ENCODE assay signal across 1 cellular context in genomic region chr19:36605101-36605838, GRCh38.
TF ChIP-seq lines count a peak whose summit lies in the region.

TSS of gene ZNF382 (plus strand) at chr19:36605313. CDS start at chr19:36609915, 4,602 bp downstream.

TF ChIP-seq in HEK293, 187 proteins besides CTCF, POLR2A, EP300 and RAD21 (continued from another document and continues in another):
- TF ChIP-seq ZNF223 (tag by site-specific recombination; IDR thresholded peaks at IDR 0.05) = 0 out of 2 replicates have a peak, but pooled peaks have one; percentile 72
- peak; percentile 96 for TF ChIP-seq ZNF76 (tag by site-specific recombination; IDR thresholded peaks at IDR 0.05; ENCODE audit: borderline replicate concordance, low read depth)
- TF ChIP-seq, protein P1, sequence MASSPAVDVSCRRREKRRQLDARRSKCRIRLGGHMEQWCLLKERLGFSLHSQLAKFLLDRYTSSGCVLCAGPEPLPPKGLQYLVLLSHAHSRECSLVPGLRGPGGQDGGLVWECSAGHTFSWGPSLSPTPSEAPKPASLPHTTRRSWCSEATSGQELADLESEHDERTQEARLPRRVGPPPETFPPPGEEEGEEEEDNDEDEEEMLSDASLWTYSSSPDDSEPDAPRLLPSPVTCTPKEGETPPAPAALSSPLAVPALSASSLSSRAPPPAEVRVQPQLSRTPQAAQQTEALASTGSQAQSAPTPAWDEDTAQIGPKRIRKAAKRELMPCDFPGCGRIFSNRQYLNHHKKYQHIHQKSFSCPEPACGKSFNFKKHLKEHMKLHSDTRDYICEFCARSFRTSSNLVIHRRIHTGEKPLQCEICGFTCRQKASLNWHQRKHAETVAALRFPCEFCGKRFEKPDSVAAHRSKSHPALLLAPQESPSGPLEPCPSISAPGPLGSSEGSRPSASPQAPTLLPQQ (tag by site-specific recombination; IDR thresholded peaks at IDR 0.05) = peak; percentile 70
- peak; percentile 66 for TF ChIP-seq IKZF3 (tag by site-specific recombination; IDR thresholded peaks at IDR 0.05)
- TF ChIP-seq ZFP69B (tag by site-specific recombination; IDR thresholded peaks at IDR 0.05) = peak; percentile 67; the same call in 1 of the 2 replicates
- no peak for TF ChIP-seq ZSCAN16 (tag by site-specific recombination; IDR thresholded peaks at IDR 0.05)
- peak; percentile 83; the same call in 1 of the 2 replicates for TF ChIP-seq ZIC2 (tag by site-specific recombination; IDR thresholded peaks at IDR 0.05)
- TF ChIP-seq ZNF140 (tag by site-specific recombination; IDR thresholded peaks at IDR 0.05) = no peak
- TF ChIP-seq ZNF501 (tag by site-specific recombination; IDR thresholded peaks at IDR 0.05) = peak; percentile 96
- no peak for TF ChIP-seq ZNF350 (tag by site-specific recombination; IDR thresholded peaks at IDR 0.05)
- TF ChIP-seq ZBTB20 (tag by site-specific recombination; IDR thresholded peaks at IDR 0.05) = peak; percentile 45
- TF ChIP-seq, protein P2, sequence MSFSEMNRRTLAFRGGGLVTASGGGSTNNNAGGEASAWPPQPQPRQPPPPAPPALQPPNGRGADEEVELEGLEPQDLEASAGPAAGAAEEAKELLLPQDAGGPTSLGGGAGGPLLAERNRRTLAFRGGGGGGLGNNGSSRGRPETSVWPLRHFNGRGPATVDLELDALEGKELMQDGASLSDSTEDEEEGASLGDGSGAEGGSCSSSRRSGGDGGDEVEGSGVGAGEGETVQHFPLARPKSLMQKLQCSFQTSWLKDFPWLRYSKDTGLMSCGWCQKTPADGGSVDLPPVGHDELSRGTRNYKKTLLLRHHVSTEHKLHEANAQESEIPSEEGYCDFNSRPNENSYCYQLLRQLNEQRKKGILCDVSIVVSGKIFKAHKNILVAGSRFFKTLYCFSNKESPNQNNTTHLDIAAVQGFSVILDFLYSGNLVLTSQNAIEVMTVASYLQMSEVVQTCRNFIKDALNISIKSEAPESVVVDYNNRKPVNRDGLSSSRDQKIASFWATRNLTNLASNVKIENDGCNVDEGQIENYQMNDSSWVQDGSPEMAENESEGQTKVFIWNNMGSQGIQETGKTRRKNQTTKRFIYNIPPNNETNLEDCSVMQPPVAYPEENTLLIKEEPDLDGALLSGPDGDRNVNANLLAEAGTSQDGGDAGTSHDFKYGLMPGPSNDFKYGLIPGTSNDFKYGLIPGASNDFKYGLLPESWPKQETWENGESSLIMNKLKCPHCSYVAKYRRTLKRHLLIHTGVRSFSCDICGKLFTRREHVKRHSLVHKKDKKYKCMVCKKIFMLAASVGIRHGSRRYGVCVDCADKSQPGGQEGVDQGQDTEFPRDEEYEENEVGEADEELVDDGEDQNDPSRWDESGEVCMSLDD (tag by site-specific recombination; IDR thresholded peaks at IDR 0.05) = peak; percentile 85
- peak; percentile 6; the same call in 1 of the 2 replicates for TF ChIP-seq OSR2 (tag by site-specific recombination; IDR thresholded peaks at IDR 0.05)
- no peak for TF ChIP-seq SP3 (tag by site-specific recombination; IDR thresholded peaks at IDR 0.05)
- TF ChIP-seq ZNF221 (tag by site-specific recombination; IDR thresholded peaks at IDR 0.05; ENCODE audit: borderline replicate concordance) = 0 out of 2 replicates have a peak, but pooled peaks have one; percentile 76
- no peak for TF ChIP-seq ZNF174 (tag by site-specific recombination; IDR thresholded peaks at IDR 0.05)
- no peak for TF ChIP-seq ZNF10 (tag by site-specific recombination; IDR thresholded peaks at IDR 0.05)
- peak; percentile 91 for TF ChIP-seq ZEB2 (tag by site-specific recombination; IDR thresholded peaks at IDR 0.05)
- TF ChIP-seq ZNF354C (tag by site-specific recombination; IDR thresholded peaks at IDR 0.05; ENCODE audit: borderline replicate concordance, low read depth) = no peak
- TF ChIP-seq EGR2 (tag by site-specific recombination; IDR thresholded peaks at IDR 0.05; ENCODE audit: low read depth) = peak; percentile 79
- TF ChIP-seq ZNF175 (tag by site-specific recombination; IDR thresholded peaks at IDR 0.05) = no peak
- no peak for TF ChIP-seq HOXA7 (CRISPR knock-in tag; IDR thresholded peaks at IDR 0.05; ENCODE audit: borderline replicate concordance)
- peak; percentile 57; the same call in 1 of the 2 replicates for TF ChIP-seq SP7 (tag by site-specific recombination; IDR thresholded peaks at IDR 0.05)
- TF ChIP-seq ZNF133 (tag by site-specific recombination; IDR thresholded peaks at IDR 0.05) = 0 out of 2 replicates have a peak, but pooled peaks have one; percentile 61
- 0 out of 2 replicates have a peak, but pooled peaks have one; percentile 67 for TF ChIP-seq ZNF24 (tag by site-specific recombination; IDR thresholded peaks at IDR 0.05)
- 0 out of 2 replicates have a peak, but pooled peaks have one; percentile 8 for TF ChIP-seq ZNF394 (tag by site-specific recombination; IDR thresholded peaks at IDR 0.05; ENCODE audit: borderline replicate concordance)
- TF ChIP-seq, protein P3, sequence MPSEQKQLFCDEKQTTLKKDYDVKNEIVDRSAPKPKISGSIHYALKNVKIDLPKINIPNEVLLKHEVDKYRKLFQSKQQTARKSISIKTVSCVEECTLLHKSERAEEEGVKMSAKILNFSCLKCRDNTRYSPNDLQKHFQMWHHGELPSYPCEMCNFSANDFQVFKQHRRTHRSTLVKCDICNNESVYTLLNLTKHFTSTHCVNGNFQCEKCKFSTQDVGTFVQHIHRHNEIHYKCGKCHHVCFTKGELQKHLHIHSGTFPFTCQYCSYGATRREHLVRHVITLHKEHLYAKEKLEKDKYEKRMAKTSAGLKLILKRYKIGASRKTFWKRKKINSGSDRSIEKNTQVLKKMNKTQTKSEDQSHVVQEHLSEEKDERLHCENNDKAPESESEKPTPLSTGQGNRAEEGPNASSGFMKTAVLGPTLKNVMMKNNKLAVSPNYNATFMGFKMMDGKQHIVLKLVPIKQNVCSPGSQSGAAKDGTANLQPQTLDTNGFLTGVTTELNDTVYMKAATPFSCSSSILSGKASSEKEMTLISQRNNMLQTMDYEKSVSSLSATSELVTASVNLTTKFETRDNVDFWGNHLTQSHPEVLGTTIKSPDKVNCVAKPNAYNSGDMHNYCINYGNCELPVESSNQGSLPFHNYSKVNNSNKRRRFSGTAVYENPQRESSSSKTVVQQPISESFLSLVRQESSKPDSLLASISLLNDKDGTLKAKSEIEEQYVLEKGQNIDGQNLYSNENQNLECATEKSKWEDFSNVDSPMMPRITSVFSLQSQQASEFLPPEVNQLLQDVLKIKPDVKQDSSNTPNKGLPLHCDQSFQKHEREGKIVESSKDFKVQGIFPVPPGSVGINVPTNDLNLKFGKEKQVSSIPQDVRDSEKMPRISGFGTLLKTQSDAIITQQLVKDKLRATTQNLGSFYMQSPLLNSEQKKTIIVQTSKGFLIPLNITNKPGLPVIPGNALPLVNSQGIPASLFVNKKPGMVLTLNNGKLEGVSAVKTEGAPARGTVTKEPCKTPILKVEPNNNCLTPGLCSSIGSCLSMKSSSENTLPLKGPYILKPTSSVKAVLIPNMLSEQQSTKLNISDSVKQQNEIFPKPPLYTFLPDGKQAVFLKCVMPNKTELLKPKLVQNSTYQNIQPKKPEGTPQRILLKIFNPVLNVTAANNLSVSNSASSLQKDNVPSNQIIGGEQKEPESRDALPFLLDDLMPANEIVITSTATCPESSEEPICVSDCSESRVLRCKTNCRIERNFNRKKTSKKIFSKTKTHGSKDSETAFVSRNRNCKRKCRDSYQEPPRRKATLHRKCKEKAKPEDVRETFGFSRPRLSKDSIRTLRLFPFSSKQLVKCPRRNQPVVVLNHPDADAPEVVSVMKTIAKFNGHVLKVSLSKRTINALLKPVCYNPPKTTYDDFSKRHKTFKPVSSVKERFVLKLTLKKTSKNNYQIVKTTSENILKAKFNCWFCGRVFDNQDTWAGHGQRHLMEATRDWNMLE (tag by site-specific recombination; conservative IDR thresholded peaks at IDR 0.05; ENCODE audit: low read depth) = peak; percentile 14; the same call in 1 of the 2 replicates
- no peak for TF ChIP-seq SALL2 (tag by site-specific recombination; IDR thresholded peaks at IDR 0.05; ENCODE audit: borderline replicate concordance)
- no peak for TF ChIP-seq ZNF214 (tag by site-specific recombination; IDR thresholded peaks at IDR 0.05; ENCODE audit: borderline replicate concordance)
- TF ChIP-seq ZNF404 (tag by site-specific recombination; IDR thresholded peaks at IDR 0.05) = no peak
- no peak for TF ChIP-seq FEZF1 (tag by site-specific recombination; IDR thresholded peaks at IDR 0.05)
- no peak for TF ChIP-seq ZNF48 (tag by site-specific recombination; IDR thresholded peaks at IDR 0.05)
- no peak for TF ChIP-seq ZNF169 (tag by site-specific recombination; IDR thresholded peaks at IDR 0.05)
- TF ChIP-seq, protein P4, sequence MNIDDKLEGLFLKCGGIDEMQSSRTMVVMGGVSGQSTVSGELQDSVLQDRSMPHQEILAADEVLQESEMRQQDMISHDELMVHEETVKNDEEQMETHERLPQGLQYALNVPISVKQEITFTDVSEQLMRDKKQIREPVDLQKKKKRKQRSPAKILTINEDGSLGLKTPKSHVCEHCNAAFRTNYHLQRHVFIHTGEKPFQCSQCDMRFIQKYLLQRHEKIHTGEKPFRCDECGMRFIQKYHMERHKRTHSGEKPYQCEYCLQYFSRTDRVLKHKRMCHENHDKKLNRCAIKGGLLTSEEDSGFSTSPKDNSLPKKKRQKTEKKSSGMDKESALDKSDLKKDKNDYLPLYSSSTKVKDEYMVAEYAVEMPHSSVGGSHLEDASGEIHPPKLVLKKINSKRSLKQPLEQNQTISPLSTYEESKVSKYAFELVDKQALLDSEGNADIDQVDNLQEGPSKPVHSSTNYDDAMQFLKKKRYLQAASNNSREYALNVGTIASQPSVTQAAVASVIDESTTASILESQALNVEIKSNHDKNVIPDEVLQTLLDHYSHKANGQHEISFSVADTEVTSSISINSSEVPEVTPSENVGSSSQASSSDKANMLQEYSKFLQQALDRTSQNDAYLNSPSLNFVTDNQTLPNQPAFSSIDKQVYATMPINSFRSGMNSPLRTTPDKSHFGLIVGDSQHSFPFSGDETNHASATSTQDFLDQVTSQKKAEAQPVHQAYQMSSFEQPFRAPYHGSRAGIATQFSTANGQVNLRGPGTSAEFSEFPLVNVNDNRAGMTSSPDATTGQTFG (tag by site-specific recombination; IDR thresholded peaks at IDR 0.05; ENCODE audit: borderline replicate concordance) = no peak
- peak; percentile 84 for TF ChIP-seq ZSCAN30 (tag by site-specific recombination; IDR thresholded peaks at IDR 0.05)
- TF ChIP-seq, protein P5, sequence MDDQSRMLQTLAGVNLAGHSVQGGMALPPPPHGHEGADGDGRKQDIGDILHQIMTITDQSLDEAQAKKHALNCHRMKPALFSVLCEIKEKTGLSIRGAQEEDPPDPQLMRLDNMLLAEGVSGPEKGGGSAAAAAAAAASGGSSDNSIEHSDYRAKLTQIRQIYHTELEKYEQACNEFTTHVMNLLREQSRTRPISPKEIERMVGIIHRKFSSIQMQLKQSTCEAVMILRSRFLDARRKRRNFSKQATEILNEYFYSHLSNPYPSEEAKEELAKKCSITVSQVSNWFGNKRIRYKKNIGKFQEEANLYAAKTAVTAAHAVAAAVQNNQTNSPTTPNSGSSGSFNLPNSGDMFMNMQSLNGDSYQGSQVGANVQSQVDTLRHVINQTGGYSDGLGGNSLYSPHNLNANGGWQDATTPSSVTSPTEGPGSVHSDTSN (CRISPR knock-in tag; IDR thresholded peaks at IDR 0.05) = no peak; the same call in 1 of the 2 replicates
- TF ChIP-seq ZNF624 (tag by site-specific recombination; IDR thresholded peaks at IDR 0.05) = no peak
- peak; percentile 84 for TF ChIP-seq KLF1 (tag by site-specific recombination; IDR thresholded peaks at IDR 0.05)
- TF ChIP-seq ZFHX2 (tag by site-specific recombination; conservative IDR thresholded peaks at IDR 0.05) = peak; percentile 92
- peak; percentile 78 for TF ChIP-seq ZNF561 (tag by site-specific recombination; IDR thresholded peaks at IDR 0.05; ENCODE audit: borderline replicate concordance)
- TF ChIP-seq ZNF658 (tag by site-specific recombination; IDR thresholded peaks at IDR 0.05) = no peak
- peak; percentile 94 for TF ChIP-seq ZNF2 (tag by site-specific recombination; IDR thresholded peaks at IDR 0.05)
- TF ChIP-seq KLF9 (tag by site-specific recombination; IDR thresholded peaks at IDR 0.05; ENCODE audit: low read depth) = peak; percentile 74
- peak; percentile 88 for TF ChIP-seq KLF8 (tag by site-specific recombination; IDR thresholded peaks at IDR 0.05)
- TF ChIP-seq ZNF785 (tag by site-specific recombination; IDR thresholded peaks at IDR 0.05) = peak; percentile 33; the same call in 1 of the 2 replicates
- TF ChIP-seq ZNF248 (tag by site-specific recombination; IDR thresholded peaks at IDR 0.05) = no peak
- no peak; the same call in 1 of the 2 replicates for TF ChIP-seq PRDM4 (tag by site-specific recombination; IDR thresholded peaks at IDR 0.05)
- TF ChIP-seq ZNF311 (tag by site-specific recombination; IDR thresholded peaks at IDR 0.05; ENCODE audit: borderline replicate concordance) = no peak
- TF ChIP-seq INSM2 (tag by site-specific recombination; IDR thresholded peaks at IDR 0.05) = peak; percentile 40; the same call in 1 of the 2 replicates
- peak; percentile 11; the same call in 1 of the 2 replicates for TF ChIP-seq HOXD13 (CRISPR knock-in tag; IDR thresholded peaks at IDR 0.05; ENCODE audit: borderline replicate concordance)
- peak; percentile 14 for TF ChIP-seq ZNF23 (tag by site-specific recombination; IDR thresholded peaks at IDR 0.05; ENCODE audit: borderline replicate concordance)
- 0 out of 2 replicates have a peak, but pooled peaks have one; percentile 9 for TF ChIP-seq ZBTB21 (tag by site-specific recombination; IDR thresholded peaks at IDR 0.05)
- peak; percentile 76 for TF ChIP-seq YY1 (tag by site-specific recombination; IDR thresholded peaks at IDR 0.05)
